In genomic region chr1:40799351-40799867, GRCh38 we compare ENCODE assay signal across 15 cellular contexts. TPM values are rescaled to one million over a fixed set of nuclear protein-coding genes. Genes with fewer than 3 reads are reported as not detected.
DNase-seq lines count a peak whose midpoint lies in the region; ATAC-seq, FAIRE-seq and TF ChIP-seq lines count a peak whose summit lies in the region.
"Had no signal": no experiment of that assay in that cellular context is flagged by ENCODE, and none has a peak within 500 bp of the region (broad histone marks: within the 10 kb centered on the region; RNA-seq: fewer than 3 reads in every experiment).

No MANE protein-coding gene starts in this region.

- H3K79me2 ChIP-seq in K562 (ENCODE audit: control insufficient read depth, insufficient read depth, low read length) = no peaks in the 10 kb centered on the region
- H3K79me2 ChIP-seq: hepatocyte had no signal

- TF ChIP-seq POLR2A in K562 (conservative IDR thresholded peaks at IDR 0.05) = no peak

- peak overlapping the region; percentile 35; the same call in 1 of the 2 replicates for H2AFZ ChIP-seq in K562 (ENCODE audit: low read depth, low read length)
- H2AFZ ChIP-seq: hepatocyte had no signal

- 47% methylated on average over 9 of the region's 9 CpGs for WGBS in K562 (ENCODE audit: insufficient coverage, low coverage, missing lambda C conversion rate)

- H3K4me2 ChIP-seq in K562 (ENCODE audit: insufficient read depth, low read length) = peak overlapping the region; percentile 9; the same call in 1 of the 2 replicates
- H3K4me2 ChIP-seq: hepatocyte had no signal

- TF ChIP-seq RAD21 in K562 (CRISPR knock-in tag; conservative IDR thresholded peaks at IDR 0.05 in 1 of 2, IDR thresholded peaks at IDR 0.05 in 1 of 2) = no peak

- CTCF ChIA-PET in HEK293 (lab: Yijun Ruan, JAX) (no interaction called here), K562 (lab: Yijun Ruan, JAX; ENCODE audit: low intra/inter-chr PET ratio) (no interaction called here)

- H3K9ac ChIP-seq in K562 (ENCODE audit: insufficient read depth in 1 of 2, low read depth in 2 of 2, low read length in 2 of 2) (peak overlapping the region in 1 of 2 experiments; percentile 84; a peak in 2 of 4 replicates), rectal smooth muscle tissue (ENCODE audit: low read length) (no peak overlapping the region)

- H3K4me1 ChIP-seq in HEK293 (ENCODE audit: control insufficient read depth, insufficient read depth, low read length) (no peaks in the 10 kb centered on the region), K562 (replicated peaks in 1 of 2; ENCODE audit: control insufficient read depth in 2 of 2, insufficient read depth in 2 of 2, low read length in 2 of 2) (peaks cover 36 to 56% of the 10 kb centered on the region in 2 experiments), rectal smooth muscle tissue (ENCODE audit: control insufficient read depth, insufficient read depth, low read length) (peaks cover 63% of the 10 kb centered on the region)

- H3K9me3 ChIP-seq in HEK293 (ENCODE audit: control insufficient read depth, insufficient read depth, low read depth, low read length) (no peaks in the 10 kb centered on the region), K562 (replicated peaks; ENCODE audit: control insufficient read depth, insufficient read depth, low read depth, low read length) (no peaks in the 10 kb centered on the region)
- H3K9me3 ChIP-seq: left lung had no signal

- FAIRE-seq in K562 (lab: Jason Lieb, UNC) = peak; percentile 42
- FAIRE-seq: bronchial epithelial cell, D721Med had no signal

- H3K27me3 ChIP-seq in K562 (ENCODE audit: control insufficient read depth in 2 of 2, insufficient read depth in 2 of 2, low read length in 2 of 2) = no peaks in the 10 kb centered on the region
- H3K27me3 ChIP-seq in rectal smooth muscle tissue (ENCODE audit: control insufficient read depth, insufficient read depth, low read length) = no peaks in the 10 kb centered on the region
- H3K27me3 ChIP-seq: hepatocyte, left lung had no signal

- intact Hi-C loops in K562 (cut with micrococcal nuclease) = no loop called here

- no peak for TF ChIP-seq CTCF in HEK293 (tag by site-specific recombination; IDR thresholded peaks at IDR 0.05)
- no peak for TF ChIP-seq CTCF in K562 (IDR thresholded peaks at IDR 0.05 in 2 of 3, conservative IDR thresholded peaks at IDR 0.05 in 1 of 3; ENCODE audit: insufficient read depth in 2 of 3, low read depth in 1 of 3, low read length in 3 of 3)

- no peak for TF ChIP-seq EP300 in K562 (IDR thresholded peaks at IDR 0.05; ENCODE audit: low read length)

- H3K36me3 ChIP-seq in HEK293 (ENCODE audit: control insufficient read depth in 2 of 2, insufficient read depth in 1 of 2, low read length in 2 of 2) (no peaks in the 10 kb centered on the region), K562 (ENCODE audit: control insufficient read depth, insufficient read depth, low read length) (no peaks in the 10 kb centered on the region), rectal smooth muscle tissue (ENCODE audit: control insufficient read depth, insufficient read depth, low read length) (peaks cover 3% of the 10 kb centered on the region)
- H3K36me3 ChIP-seq: left lung had no signal

- ATAC-seq in K562 (no peak), GM21360 (IDR thresholded peaks at IDR 0.05; ENCODE audit: unreplicated experiment) (no peak)
- ATAC-seq: left lung had no signal

- H3K27ac ChIP-seq in HEK293 (ENCODE audit: extremely low read depth, low read depth, low read length) (no peak overlapping the region), K562 (ENCODE audit: extremely low read depth, low read depth, low read length) (peak overlapping the region; percentile 39; the same call in 1 of the 3 replicates), rectal smooth muscle tissue (ENCODE audit: low read depth, low read length) (peak overlapping the region; percentile 80)
- H3K27ac ChIP-seq: hepatocyte, left lung had no signal

- BruUV-seq in K562 (replicated peaks; lab: Mats Ljungman, UMichigan) = no TSS peak

- in situ Hi-C loops in K562 (cut with MboI) = no loop called here

- H3K4me3 ChIP-seq in HEK293 (ENCODE audit: low read depth, low read length) (no peak overlapping the region), K562 (no peak overlapping the region), rectal smooth muscle tissue (ENCODE audit: low read length) (no peak overlapping the region)
- H3K4me3 ChIP-seq: hepatocyte, left lung had no signal

- POLR2A ChIA-PET in HEK293 (lab: Yijun Ruan, JAX) = no interaction called here
- POLR2A ChIA-PET in K562 (lab: Yijun Ruan, JAX) = interaction anchor here (1.3 to 1.4 kb wide), 2 partner anchors 10 to 22 kb away, joined by 6 read pairs; no protein-coding TSS in a partner anchor

- H4K20me1 ChIP-seq in K562 (replicated peaks; ENCODE audit: control insufficient read depth, insufficient read depth, low read length) = 0 out of 2 replicates have a peak, but pooled peaks cover 3% of the 10 kb centered on the region

- DNase-seq in K562 (ENCODE audit: extremely low read depth in 1 of 4, low spot score in 3 of 4) (peak in 2 of 4 experiments; percentile 29 to 43), iris pigment epithelial cell (ENCODE audit: low read depth) (peak; percentile 75), globus pallidus (ENCODE audit: low spot score) (no peak), GF-D8 (lab: John Stamatoyannopoulos, UW) (no peak), medulla oblongata (ENCODE audit: extremely low spot score) (no peak)
- DNase-seq: activated CD4-positive, alpha-beta memory T cell treated with anti-CD3 and anti-CD28 coated beads, Interleukin-2, amount 10 ng/mL, durations not matched to agents 7 days and 5 days; left lung; NCI-H774; RPMI8226 had no signal

- no peaks in the 10 kb centered on the region for H3K9me1 ChIP-seq in K562 (ENCODE audit: control insufficient read depth, insufficient read depth, low read length)

TF ChIP-seq in HEK293, 187 proteins besides CTCF, POLR2A, EP300 and RAD21:
- peak; percentile 35 for TF ChIP-seq GLIS1 (tag by site-specific recombination; IDR thresholded peaks at IDR 0.05)
- no peak for TF ChIP-seq ZNF48 (tag by site-specific recombination; IDR thresholded peaks at IDR 0.05)

TF ChIP-seq in K562, 482 proteins besides CTCF, POLR2A, EP300 and RAD21 (continues in another document):
- TF ChIP-seq FOXJ2 (tag; IDR thresholded peaks at IDR 0.05) (peak; percentile 85), SMAD2 (IDR thresholded peaks at IDR 0.05; ENCODE audit: low read depth, low read length) (no peak), POLR2H (tag; IDR thresholded peaks at IDR 0.05; ENCODE audit: low read depth) (no peak), ZNF740 (CRISPR knock-in tag; IDR thresholded peaks at IDR 0.05) (peak; percentile 45; the same call in 1 of the 2 replicates), ZNF740 (tag; IDR thresholded peaks at IDR 0.05) (no peak), E2F6 (IDR thresholded peaks at IDR 0.05; ENCODE audit: borderline replicate concordance in 1 of 2, extremely low read depth in 1 of 2, insufficient read depth in 1 of 2, insufficient read length in 1 of 2, low read depth in 1 of 2, low read length in 1 of 2, poor library complexity in 1 of 2, severe bottlenecking in 1 of 2) (peak in 1 of 2 experiments; percentile 7), ZBTB7A (IDR thresholded peaks at IDR 0.05; ENCODE audit: borderline replicate concordance, control insufficient read depth, low read depth, low read length) (0 out of 2 replicates have a peak, but pooled peaks have one; percentile 31), NFIC (IDR thresholded peaks at IDR 0.05) (peak; percentile 73), L3MBTL2 (IDR thresholded peaks at IDR 0.05) (0 out of 2 replicates have a peak, but pooled peaks have one; percentile 24), ZNF584 (CRISPR knock-in tag; IDR thresholded peaks at IDR 0.05; ENCODE audit: low read depth) (no peak), SP2 (IDR thresholded peaks at IDR 0.05; ENCODE audit: extremely low read depth, low read depth, low read length, poor library complexity, severe bottlenecking) (no peak), TBL1XR1 (IDR thresholded peaks at IDR 0.05; ENCODE audit: low read length in 2 of 2) (no peak), ZFX (CRISPR knock-in tag; IDR thresholded peaks at IDR 0.05) (peak; percentile 55; the same call in 1 of the 2 replicates)

RNA-seq across cellular contexts. Expression of gene KCNQ4, which starts 15.8 kb away (rescaled TPM):
- total RNA-seq in K562 (2011; cell fraction: chromatin; rRNA removed; ENCODE audit: low replicate concordance) = 4.1 and 12.8 TPM in 2 replicates
- total RNA-seq in K562 (2011; cell fraction: nucleolus; rRNA removed) = 7.4 and 7.5 TPM in 2 replicates
- total RNA-seq in K562 (2011; cell fraction: nucleoplasm; rRNA removed) = 4.4 and 4.6 TPM in 2 replicates
- total RNA-seq in K562 (2014; rRNA removed) = 1.6 and 1.8 TPM in 2 replicates
- 0.64 and 0.76 TPM in 2 replicates for total RNA-seq in K562 (2014; rRNA removed; fragmentation: Illumina TruSeq; extraction: Trizol)
- 0.72 and 0.79 TPM in 2 replicates for total RNA-seq in K562 (2015; rRNA removed; fragmentation: Illumina TruSeq; extraction: Trizol)
- total RNA-seq in K562 (2021) = 3.8 and 4.1 TPM in 2 replicates
- 0.79 and 1.7 TPM in 2 replicates for polyA plus RNA-seq in K562 (2011; rRNA removed)
- 1.1 and 1.3 TPM in 2 replicates for polyA plus RNA-seq in K562 (2011; cell fraction: cytosol; rRNA removed)
- polyA plus RNA-seq in K562 (2011; cell fraction: nucleus; rRNA removed) = 6.3 and 9.8 TPM in 2 replicates
- polyA plus RNA-seq in K562 (2012) = 2.5 and 4.6 TPM in 2 replicates
- 3.5 and 3.8 TPM in 2 replicates for polyA plus RNA-seq in K562 (2014; fragmentation: Illumina TruSeq; extraction: Trizol)
- under 1 TPM; 0.07 to 0.27 TPM for polyA plus RNA-seq in K562 (2014; fragmentation: Nextera tagmentation; extraction: Ambion mirVana)
- 3.4 and 3.7 TPM in 2 replicates for polyA plus RNA-seq in K562 (2014; rRNA removed)
- polyA minus RNA-seq in K562 (2011; rRNA and poly(A)+ RNA removed) = 0.42 and 0.49 TPM in 2 replicates
- 1.0 TPM in 2 replicates for polyA minus RNA-seq in K562 (2011; cell fraction: cytosol; rRNA and poly(A)+ RNA removed)
- polyA minus RNA-seq in K562 (2011; cell fraction: nucleus; rRNA and poly(A)+ RNA removed) = 3.6 and 3.7 TPM in 2 replicates
- total RNA-seq: hepatocyte had no signal
- polyA plus RNA-seq: hepatocyte had no signal

Comparison
In these comparisons a context has a peak if more than half of its experiments do, and no peak if none do; other contexts are left out.
1. Of the 44 proteins assayed by ChIP-seq in both K562 and HEK293: peak only in K562: ZBTB7A; only in HEK293: none; in both: none; in neither: 43.